ENCODE assay signal across 25 cellular contexts in the genomic region with DNA sequence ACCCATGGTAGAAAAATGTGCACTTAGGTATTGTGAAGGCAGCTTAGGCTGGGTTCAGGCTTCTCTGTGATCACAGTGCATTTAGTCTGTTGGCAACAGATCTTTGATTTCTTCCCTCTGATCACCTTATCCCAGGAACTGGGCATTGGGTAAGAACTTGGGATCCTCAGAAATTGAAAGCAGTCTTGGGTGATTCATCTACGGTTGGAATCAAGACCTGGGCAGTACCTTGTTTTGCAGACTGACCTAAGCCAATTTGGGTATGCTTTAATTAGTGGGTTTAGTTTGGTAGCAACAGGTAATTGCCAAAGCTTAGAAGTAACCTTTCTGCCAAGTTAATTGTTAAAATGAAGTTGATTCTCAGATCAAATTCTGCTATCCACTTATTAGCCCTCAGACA.
"Had no signal": no experiment of that assay in that cellular context is flagged by ENCODE, and none has a peak within 500 bp of the region (broad histone marks: within the 10 kb centered on the region; RNA-seq: fewer than 3 reads in every experiment).

No MANE protein-coding gene starts in this region.

- H3K36me3 ChIP-seq: esophagus squamous epithelium, gastroesophageal sphincter, left ventricle myocardium inferior, lower lobe of right lung, neutrophil, sigmoid colon had no signal

- H3K9me3 ChIP-seq: esophagus squamous epithelium, gastroesophageal sphincter, left ventricle myocardium inferior, lower lobe of right lung, neutrophil, psoas muscle, sigmoid colon, testis had no signal

- DNase-seq: cortex of kidney; dorsolateral prefrontal cortex; effector memory CD4-positive, alpha-beta T cell; esophagus squamous epithelium; foreskin fibroblast; glutamatergic neuron; islet precursor cell; left cardiac atrium; left ventricle myocardium inferior; lower lobe of right lung; mesenchymal stem cell; naive B cell; psoas muscle; sigmoid colon; stimulated activated CD4-positive, alpha-beta T cell treated with anti-CD3 and anti-CD28 coated beads, Interleukin-2, amount 100 ng/mL, for 24 hours; stimulated activated CD4-positive, alpha-beta T cell treated with anti-CD3 and anti-CD28 coated beads, Interleukin-4, amount 100 ng/mL, for 4 hours; stimulated activated naive B cell treated with anti-CD40 and anti-IgM and Interleukin-4, amounts not matched to agents 10 μg/mL and 1 μg/mL and 100 μg/mL, for 72 hours; stimulated activated naive CD8-positive, alpha-beta T cell treated with anti-CD3 and anti-CD28 coated beads, Interleukin-15, amount 100 ng/mL, for 72 hours; testis had no signal

- H3K4me3 ChIP-seq: dorsolateral prefrontal cortex, esophagus squamous epithelium, gastroesophageal sphincter, left ventricle myocardium inferior, lower lobe of right lung, psoas muscle, sigmoid colon, skin epidermis, testis had no signal

- H3K4me1 Mint-ChIP-seq: naive B cell; nephron; stimulated activated naive CD8-positive, alpha-beta T cell treated with anti-CD3 and anti-CD28 coated beads, Interleukin-15, amount 100 ng/mL, for 72 hours had no signal

- ATAC-seq: gastroesophageal sphincter; left cardiac atrium; lower lobe of right lung; psoas muscle; stimulated activated naive B cell treated with anti-CD40 and anti-IgM and Interleukin-4, amounts not matched to agents 10 μg/mL and 1 μg/mL and 100 μg/mL, for 72 hours; stimulated activated naive CD8-positive, alpha-beta T cell treated with anti-CD3 and anti-CD28 coated beads, Interleukin-15, amount 100 ng/mL, for 72 hours had no signal

- H3K4me3 Mint-ChIP-seq: naive B cell; nephron; stimulated activated naive B cell treated with anti-CD40 and anti-IgM and Interleukin-4, amounts not matched to agents 10 μg/mL and 1 μg/mL and 100 μg/mL, for 72 hours; stimulated activated naive CD8-positive, alpha-beta T cell treated with anti-CD3 and anti-CD28 coated beads, Interleukin-15, amount 100 ng/mL, for 72 hours had no signal

- H3K9me3 Mint-ChIP-seq: naive B cell; nephron; stimulated activated naive B cell treated with anti-CD40 and anti-IgM and Interleukin-4, amounts not matched to agents 10 μg/mL and 1 μg/mL and 100 μg/mL, for 72 hours; stimulated activated naive CD8-positive, alpha-beta T cell treated with anti-CD3 and anti-CD28 coated beads, Interleukin-15, amount 100 ng/mL, for 72 hours had no signal

- H3K4me1 ChIP-seq: lower lobe of right lung had no signal

- FAIRE-seq: urothelium cell line had no signal

- H3K27ac Mint-ChIP-seq: naive B cell; nephron; stimulated activated naive B cell treated with anti-CD40 and anti-IgM and Interleukin-4, amounts not matched to agents 10 μg/mL and 1 μg/mL and 100 μg/mL, for 72 hours; stimulated activated naive CD8-positive, alpha-beta T cell treated with anti-CD3 and anti-CD28 coated beads, Interleukin-15, amount 100 ng/mL, for 72 hours had no signal

- H3K27me3 ChIP-seq: esophagus squamous epithelium, gastroesophageal sphincter, sigmoid colon, testis had no signal

- H3K36me3 Mint-ChIP-seq: naive B cell; stimulated activated naive B cell treated with anti-CD40 and anti-IgM and Interleukin-4, amounts not matched to agents 10 μg/mL and 1 μg/mL and 100 μg/mL, for 72 hours had no signal

- H3K27ac ChIP-seq: dorsolateral prefrontal cortex, epithelial cell of prostate, esophagus squamous epithelium, gastroesophageal sphincter, left ventricle myocardium inferior, lower lobe of right lung, neutrophil, psoas muscle, sigmoid colon, skin epidermis, testis had no signal
